In genomic region chr1:11887666-11888007, GRCh38 we compare ENCODE assay signal across 24 cellular contexts. TPM values are rescaled to one million over a fixed set of nuclear protein-coding genes. Genes with fewer than 3 reads are reported as not detected.
A peak's percentile ranks its signal among the peaks of the same experiment; 100 is the strongest.
DNase-seq lines count a peak whose midpoint lies in the region; ATAC-seq and TF ChIP-seq lines count a peak whose summit lies in the region.
"Had no signal": no experiment of that assay in that cellular context is flagged by ENCODE, and none has a peak within 500 bp of the region (broad histone marks: within the 10 kb centered on the region; RNA-seq: fewer than 3 reads in every experiment).

No MANE protein-coding gene starts in this region.

- WGBS in heart right ventricle, 2 donors, result 81 to 82% methylated on average over 7 of the region's 7 CpGs

- CTCF ChIA-PET in HEK293 (lab: Yijun Ruan, JAX), result interaction anchor here (0.6 to 1.6 kb wide), 5 partner anchors 8 to 30 kb away, joined by 3 to 4 read pairs (median 3); no protein-coding TSS in a partner anchor

- POLR2A ChIA-PET in HEK293 (lab: Yijun Ruan, JAX), result interaction anchor here (0.6 kb wide), 1 partner anchor 32 kb away, joined by 3 read pairs; no protein-coding TSS in a partner anchor

- H3K27ac ChIP-seq in heart right ventricle, result peak overlapping the region; percentile 69 to 95 (median 85)
- no peak overlapping the region for H3K27ac ChIP-seq in HEK293 (ENCODE audit: extremely low read depth, low read depth, low read length)
- H3K27ac ChIP-seq: HL-60, RWPE1, SK-N-MC had no signal

- TF ChIP-seq CTCF in heart right ventricle (IDR thresholded peaks at IDR 0.05) (no peak), HEK293 (tag by site-specific recombination; IDR thresholded peaks at IDR 0.05) (no peak)

- ATAC-seq in heart right ventricle (no peak), left ventricle myocardium superior (no peak), GM19035 (IDR thresholded peaks at IDR 0.05; ENCODE audit: unreplicated experiment) (no peak)

- DNase-seq in heart right ventricle (no peak), left ventricle myocardium superior (no peak), iPS-NIHi7 (ENCODE audit: extremely low spot score) (peak; percentile 33), amniotic stem cell (lab: John Stamatoyannopoulos, UW) (no peak), pons (ENCODE audit: low spot score) (no peak)
- DNase-seq: DMS153, DND-41, GOT3, NCI-H1048, NCI-H1417, NCI-H1694 treated with DMSO at 0.1 percent for 48 hours, NCI-H2081, NCI-H2227 treated with DMSO at 0.1 percent for 48 hours, NCI-H510A, NCI-H69, SIG-M5 had no signal

- H3K9me3 ChIP-seq in heart right ventricle (no peaks in the 10 kb centered on the region), HEK293 (ENCODE audit: control insufficient read depth, insufficient read depth, low read depth, low read length) (no peaks in the 10 kb centered on the region)

- H3K4me1 ChIP-seq in heart right ventricle (peaks cover 17 to 47% (median 34%) of the 10 kb centered on the region in 9 donors), HEK293 (ENCODE audit: control insufficient read depth, insufficient read depth, low read length) (no peaks in the 10 kb centered on the region)

- H3K27me3 ChIP-seq in heart right ventricle, result no peaks in the 10 kb centered on the region

- H3K4me3 ChIP-seq in heart right ventricle (no peak overlapping the region), HEK293 (ENCODE audit: low read depth, low read length) (no peak overlapping the region)
- H3K4me3 ChIP-seq: SK-N-MC had no signal

- intact Hi-C loops in heart right ventricle (cut with DNase I) (no loop called here), left ventricle myocardium superior (cut with micrococcal nuclease) (no loop called here)

- H3K36me3 ChIP-seq in heart right ventricle (no peaks in the 10 kb centered on the region), HEK293 (ENCODE audit: control insufficient read depth in 2 of 2, insufficient read depth in 1 of 2, low read length in 2 of 2) (no peaks in the 10 kb centered on the region)

TF ChIP-seq in HEK293, 187 proteins besides CTCF, POLR2A, EP300 and RAD21:
- TF ChIP-seq ZNF121 (tag by site-specific recombination; IDR thresholded peaks at IDR 0.05), result no peak
- TF ChIP-seq SCRT2 (tag by site-specific recombination; IDR thresholded peaks at IDR 0.05), result peak; percentile 50; the same call in 1 of the 2 replicates

RNA-seq across cellular contexts. Expression of gene NPPB, which starts 28.9 kb away (rescaled TPM):
- total RNA-seq in heart right ventricle, result 1,000 to 10,000 TPM in 1 of 10 donors, 100 to 1,000 TPM in 5, 10 to 100 TPM in 1, 1 to 10 TPM in 3; 1.1 to 4,616 (median 291) TPM
- over 10,000 TPM in 1 of 2 donors, 10 to 100 TPM in 1; 46.2 to 15,996 TPM for polyA plus RNA-seq in heart right ventricle
- total RNA-seq in left ventricle myocardium superior, result not detected
- polyA plus RNA-seq: IgD-negative memory B cell had no signal

RNA-seq across cellular contexts. Expression of gene KIAA2013, which starts 38.6 kb away (rescaled TPM):
- 10 to 100 TPM; 35.5 to 47.8 (median 39.0) TPM for total RNA-seq in heart right ventricle
- 10 to 100 TPM; 23.3 to 44.7 TPM for polyA plus RNA-seq in heart right ventricle
- total RNA-seq in left ventricle myocardium superior, result 35.8 TPM

RNA-seq across cellular contexts. Expression of gene NPPA, which starts 40.1 kb away (rescaled TPM):
- 1,000 to 10,000 TPM in 2 of 10 donors, 100 to 1,000 TPM in 5, 10 to 100 TPM in 2, 1 to 10 TPM in 1; 5.8 to 2,762 (median 663) TPM for total RNA-seq in heart right ventricle
- polyA plus RNA-seq in heart right ventricle, result 1,000 to 10,000 TPM in 1 of 2 donors, 10 to 100 TPM in 1; 16.4 to 2,201 TPM
- total RNA-seq in left ventricle myocardium superior, result 5.5 TPM
- total RNA-seq: A172 had no signal
- polyA plus RNA-seq: BJ, IgD-negative memory B cell had no signal

RNA-seq across cellular contexts. Expression of gene PLOD1, which starts 46.9 kb away (rescaled TPM):
- total RNA-seq in heart right ventricle (10 to 100 TPM; 27.3 to 95.3 (median 44.4) TPM), left ventricle myocardium superior (64.4 TPM)
- 100 to 1,000 TPM in 1 of 2 donors, 10 to 100 TPM in 1; 53.0 to 102 TPM for polyA plus RNA-seq in heart right ventricle
